1 cellular context compared by ENCODE assay signal in genomic region chr22:46108564-46109473, GRCh38.
TF ChIP-seq lines count a peak whose summit lies in the region.

No MANE protein-coding gene starts in this region.

TF ChIP-seq in A549, 52 proteins besides CTCF, POLR2A, EP300 and RAD21 (continued from another document):
- TF ChIP-seq HMGXB4 (CRISPR knock-in tag; IDR thresholded peaks at IDR 0.05; ENCODE audit: borderline replicate concordance) (no peak), ATOH8 (CRISPR knock-in tag; IDR thresholded peaks at IDR 0.05; ENCODE audit: low read depth) (no peak), CHD4 (IDR thresholded peaks at IDR 0.05; ENCODE audit: borderline replicate concordance) (no peak), RFX5 (IDR thresholded peaks at IDR 0.05) (no peak), FOSL2 (IDR thresholded peaks at IDR 0.05) (no peak), FOSL2 (CRISPR knock-in tag; IDR thresholded peaks at IDR 0.05) (no peak), PBX3 (IDR thresholded peaks at IDR 0.05) (peak; percentile 60; the same call in 1 of the 2 replicates), HDAC2 (IDR thresholded peaks at IDR 0.05) (no peak)
